ENCODE assay signal across 11 cellular contexts in the genomic region with DNA sequence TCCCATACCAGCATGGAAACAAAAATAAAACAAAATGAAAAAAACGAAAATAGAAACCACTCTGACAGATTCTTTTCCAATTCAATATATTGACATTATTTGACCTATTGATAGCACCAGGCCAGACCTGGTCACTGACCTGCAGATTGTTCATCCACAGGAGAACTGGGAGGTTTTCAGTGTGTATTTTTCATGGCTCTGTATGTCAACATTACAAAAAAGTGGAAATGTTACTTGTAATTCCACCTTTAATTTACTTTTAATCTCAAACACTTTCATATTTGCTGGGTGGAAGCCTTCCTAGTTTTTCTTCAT. TPM values are rescaled to one million over a fixed set of nuclear protein-coding genes. Genes with fewer than 3 reads are reported as not detected.
DNase-seq lines count a peak whose midpoint lies in the region; ATAC-seq and TF ChIP-seq lines count a peak whose summit lies in the region.
"Had no signal": no experiment of that assay in that cellular context is flagged by ENCODE, and none has a peak within 500 bp of the region (broad histone marks: within the 10 kb centered on the region; RNA-seq: fewer than 3 reads in every experiment).

No MANE protein-coding gene starts in this region.

- peaks cover 0 to 2% (median 0%) of the 10 kb centered on the region in 5 donors for H3K27me3 Mint-ChIP-seq in naive thymus-derived CD8-positive, alpha-beta T cell

- H3K27me3 ChIP-seq in A673 (replicated peaks; ENCODE audit: insufficient read depth, low read depth, low read length, poor library complexity), result no peaks in the 10 kb centered on the region

- CTCF ChIA-PET in A673 (lab: Charles Lee), result interaction anchor here (0.7 kb wide), 1 partner anchor 302 kb away, joined by 5 read pairs; no protein-coding TSS in a partner anchor

- peak overlapping the region in 5 of 10 donors; percentile 1 to 75 (median 48) for H3K27ac Mint-ChIP-seq in naive thymus-derived CD8-positive, alpha-beta T cell

- no peaks in the 10 kb centered on the region for H3K36me3 Mint-ChIP-seq in naive thymus-derived CD8-positive, alpha-beta T cell
- H3K36me3 Mint-ChIP-seq: brain had no signal

- peaks cover 7 to 39% (median 24%) of the 10 kb centered on the region in 4 donors for H3K4me1 Mint-ChIP-seq in naive thymus-derived CD8-positive, alpha-beta T cell

- no TSS peak for BruUV-seq in A673 (replicated peaks; lab: Mats Ljungman, UMichigan)

- H3K4me3 ChIP-seq in A673 (ENCODE audit: low read depth, low read length, poor library complexity, severe bottlenecking), result no peak overlapping the region
- H3K4me3 ChIP-seq: psoas muscle had no signal

- peak overlapping the region; percentile 33 for H3K27ac ChIP-seq in A673 (ENCODE audit: low read depth, low read length, poor library complexity, severe bottlenecking)
- H3K27ac ChIP-seq in epithelial cell of prostate, result peak overlapping the region; percentile 95
- H3K27ac ChIP-seq: psoas muscle had no signal

- H3K36me3 ChIP-seq in A673 (ENCODE audit: insufficient read depth, low read length, poor library complexity, severe bottlenecking), result no peaks in the 10 kb centered on the region
- H3K36me3 ChIP-seq: heart left ventricle had no signal

- peak; percentile 16 for ATAC-seq in GM19372 (IDR thresholded peaks at IDR 0.05; ENCODE audit: low read depth, unreplicated experiment)
- no peak for ATAC-seq in naive thymus-derived CD8-positive, alpha-beta T cell

- H3K4me1 ChIP-seq in A673 (ENCODE audit: insufficient read depth, low read length, poor library complexity, severe bottlenecking), result peaks cover 15% of the 10 kb centered on the region
- H3K4me1 ChIP-seq: psoas muscle had no signal

- peak overlapping the region in 4 of 10 donors; percentile 14 to 60 (median 54) for H3K4me3 Mint-ChIP-seq in naive thymus-derived CD8-positive, alpha-beta T cell

- DNase-seq in A673 (ENCODE audit: low spot score), result no peak
- peak; percentile 69 for DNase-seq in KG1 (lab: John Stamatoyannopoulos, UW)
- DNase-seq in epithelial cell of prostate (ENCODE audit: low read depth, low spot score), result no peak
- no peak for DNase-seq in NCI-H524 treated with DMSO at 0.1 percent for 48 hours (lab: John Stamatoyannopoulos, UW)
- DNase-seq in DMS 273 (lab: John Stamatoyannopoulos, UW; ENCODE audit: unreplicated experiment), result no peak
- DNase-seq in naive thymus-derived CD8-positive, alpha-beta T cell, result no peak
- no peak for DNase-seq in NCI-H446 treated with DMSO at 0.1 percent for 48 hours (lab: John Stamatoyannopoulos, UW)
- DNase-seq: heart left ventricle, psoas muscle had no signal

- H3K9me3 Mint-ChIP-seq in naive thymus-derived CD8-positive, alpha-beta T cell, result no peaks in the 10 kb centered on the region
- H3K9me3 Mint-ChIP-seq: brain had no signal

- intact Hi-C loops in A673 (cut with micrococcal nuclease; ENCODE audit: unreplicated experiment), result no loop called here

- no peaks in the 10 kb centered on the region for H3K9me3 ChIP-seq in A673 (ENCODE audit: low read depth, low read length, poor library complexity, severe bottlenecking)
- H3K9me3 ChIP-seq: heart left ventricle, psoas muscle had no signal

- POLR2A ChIA-PET in A673 (lab: Charles Lee; ENCODE audit: low non-redundant PET), result no interaction called here
- POLR2A ChIA-PET in naive thymus-derived CD8-positive, alpha-beta T cell (lab: Charles Lee), result no interaction called here

- TF ChIP-seq CTCF in A673 (conservative IDR thresholded peaks at IDR 0.05; ENCODE audit: low read depth, low read length), result no peak

RNA-seq across cellular contexts. Expression of a gene that starts 2.9 kb away (rescaled TPM):
- total RNA-seq in A673 (2021), result 0.52 and 0.79 TPM in 2 replicates
- total RNA-seq in naive thymus-derived CD8-positive, alpha-beta T cell, result under 1 TPM; 0.65 to 0.80 TPM
- 1 to 10 TPM in 2 of 3 donors, under 1 TPM in 1; 0.97 to 4.3 (median 1.1) TPM for polyA plus RNA-seq in naive thymus-derived CD8-positive, alpha-beta T cell
- total RNA-seq: psoas muscle had no signal

RNA-seq across cellular contexts. Expression of a gene that starts 43.0 kb away (rescaled TPM):
- 54.3 and 55.3 TPM in 2 replicates for total RNA-seq in A673 (2021)
- 10 to 100 TPM; 39.5 to 40.3 TPM for total RNA-seq in naive thymus-derived CD8-positive, alpha-beta T cell
- polyA plus RNA-seq in naive thymus-derived CD8-positive, alpha-beta T cell, result 10 to 100 TPM; 10.8 to 17.8 (median 13.5) TPM

RNA-seq across cellular contexts. Expression of a gene that starts 55.3 kb away (rescaled TPM):
- 106 and 107 TPM in 2 replicates for total RNA-seq in A673 (2021)
- 10 to 100 TPM; 63.5 to 67.1 TPM for total RNA-seq in naive thymus-derived CD8-positive, alpha-beta T cell
- polyA plus RNA-seq in naive thymus-derived CD8-positive, alpha-beta T cell, result 100 to 1,000 TPM in 1 of 3 donors, 10 to 100 TPM in 2; 89.9 to 129 (median 97.1) TPM
